Comparison of ENCODE assay signal across 15 cellular contexts in genomic region chr11:123525072-123525471, GRCh38.
DNase-seq lines count a peak whose midpoint lies in the region; TF ChIP-seq lines count a peak whose summit lies in the region.
"Had no signal": no experiment of that assay in that cellular context is flagged by ENCODE, and none has a peak within 500 bp of the region (broad histone marks: within the 10 kb centered on the region; RNA-seq: fewer than 3 reads in every experiment).

No MANE protein-coding gene starts in this region.

- H3K36me3 ChIP-seq in SJSA1 (no peaks in the 10 kb centered on the region), mesendoderm (ENCODE audit: control insufficient read depth, insufficient read depth, low read length) (no peaks in the 10 kb centered on the region)
- H3K36me3 ChIP-seq: gastrocnemius medialis, right lobe of liver had no signal

- DNase-seq in AG10803 (ENCODE audit: low read depth) (no peak), SJSA1 (ENCODE audit: low read depth in 1 of 2, low spot score in 2 of 2) (no peak), coronary artery (ENCODE audit: low spot score) (no peak), mesendoderm (no peak), kidney tubule cell (ENCODE audit: low spot score) (no peak), NCI-H524 treated with DMSO at 0.1 percent for 48 hours (lab: John Stamatoyannopoulos, UW) (no peak), NCI-H2196 (lab: John Stamatoyannopoulos, UW; ENCODE audit: unreplicated experiment) (no peak)
- no peak for DNase-seq in stimulated activated CD4-positive, alpha-beta T cell treated with anti-CD3 and anti-CD28 coated beads, Interleukin-4, amount 100 ng/mL, for 1 hour
- DNase-seq: activated CD4-positive, alpha-beta T cell treated with anti-CD3 and anti-CD28 coated beads, Interleukin-2, amount 10 ng/mL, durations not matched to agents 7 days and 5 days; gastrocnemius medialis; GOT3; NCI-H146; right lobe of liver; stimulated activated CD4-positive, alpha-beta T cell treated with anti-CD3 and anti-CD28 coated beads, Interleukin-1b, Interleukin-23, amount 100 ng/mL, for 48 hours; T1000 had no signal

- H3K4me3 ChIP-seq in AG10803 (ENCODE audit: low read length) (peak overlapping the region; percentile 57), SJSA1 (peak overlapping the region; percentile 32), coronary artery (peak overlapping the region; percentile 22), mesendoderm (ENCODE audit: low read length) (no peak overlapping the region)
- H3K4me3 ChIP-seq: gastrocnemius medialis, right lobe of liver had no signal

- H2BK120ac ChIP-seq in mesendoderm (ENCODE audit: low read depth, low read length): no peak overlapping the region

- no peak overlapping the region for H2BK5ac ChIP-seq in mesendoderm (ENCODE audit: low read length)

- H3K79me2 ChIP-seq in mesendoderm (ENCODE audit: control insufficient read depth, insufficient read depth, low read length): no peaks in the 10 kb centered on the region

- H3K4me1 ChIP-seq in SJSA1 (replicated peaks): peaks cover 8% of the 10 kb centered on the region
- peaks cover 6% of the 10 kb centered on the region for H3K4me1 ChIP-seq in mesendoderm (ENCODE audit: control insufficient read depth, low read depth, low read length)
- H3K4me1 ChIP-seq: gastrocnemius medialis, right lobe of liver had no signal

- H2AK5ac ChIP-seq in mesendoderm (ENCODE audit: low read length): no peak overlapping the region

- WGBS in mesendoderm (ENCODE audit: extremely low coverage, insufficient coverage, low lambda C conversion rate): no CpG with 5 or more reads among the region's 7 CpGs

- no peaks in the 10 kb centered on the region for H3K79me1 ChIP-seq in mesendoderm (ENCODE audit: low read length)

- no peak overlapping the region for H4K8ac ChIP-seq in mesendoderm (ENCODE audit: low read depth, low read length)

- TF ChIP-seq CTCF in AG10803 (conservative IDR thresholded peaks at IDR 0.05; ENCODE audit: low read length) (no peak), coronary artery (IDR thresholded peaks at IDR 0.05) (no peak)

- H3K27ac ChIP-seq in SJSA1 (no peak overlapping the region), coronary artery (no peak overlapping the region), mesendoderm (ENCODE audit: low read depth, low read length) (no peak overlapping the region)
- H3K27ac ChIP-seq: gastrocnemius medialis, right lobe of liver had no signal

- no peak overlapping the region for H3K4ac ChIP-seq in mesendoderm (ENCODE audit: low read depth, low read length)

- no peak overlapping the region for H4K5ac ChIP-seq in mesendoderm (ENCODE audit: low read length)

- H2BK15ac ChIP-seq in mesendoderm (replicated peaks; ENCODE audit: low read depth): no peak overlapping the region

- H3K23ac ChIP-seq in mesendoderm (ENCODE audit: low read length): no peak overlapping the region

- H3K56ac ChIP-seq in mesendoderm (ENCODE audit: low read length): peak overlapping the region; percentile 1

- H3K4me2 ChIP-seq in mesendoderm (ENCODE audit: low read length): no peak overlapping the region

- H3K27me3 ChIP-seq in SJSA1 (replicated peaks) (no peaks in the 10 kb centered on the region), mesendoderm (ENCODE audit: insufficient read depth, low read length, poor library complexity) (no peaks in the 10 kb centered on the region)
- H3K27me3 ChIP-seq: right lobe of liver had no signal

- H3K9ac ChIP-seq in mesendoderm (ENCODE audit: low read length): no peak overlapping the region

- no peak overlapping the region for H3K18ac ChIP-seq in mesendoderm (ENCODE audit: low read length)

- H3K9me3 ChIP-seq in SJSA1 (replicated peaks): no peaks in the 10 kb centered on the region
- H3K9me3 ChIP-seq: gastrocnemius medialis, right lobe of liver had no signal
